ENCODE assay signal across 15 cellular contexts in the genomic region with DNA sequence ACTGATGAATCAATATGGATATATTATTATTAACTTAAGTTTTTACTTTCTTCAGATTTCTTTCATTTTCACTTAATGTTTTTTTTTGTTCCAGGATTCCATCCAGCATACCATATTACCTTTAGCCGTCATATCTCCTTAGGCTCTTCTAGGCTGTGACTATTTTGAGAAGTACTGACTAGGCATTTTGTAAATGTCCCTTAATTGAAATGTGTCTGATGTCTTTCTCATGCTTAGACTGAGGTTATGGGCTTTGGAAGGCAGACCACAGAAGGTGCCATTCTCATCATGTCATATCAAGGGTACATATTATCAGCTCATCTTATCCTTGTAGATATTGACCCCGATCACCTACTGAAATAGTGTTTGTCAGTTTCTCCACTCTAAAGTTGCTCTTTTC.
DNase-seq lines count a peak whose midpoint lies in the region; ATAC-seq and TF ChIP-seq lines count a peak whose summit lies in the region.
"Had no signal": no experiment of that assay in that cellular context is flagged by ENCODE, and none has a peak within 500 bp of the region (broad histone marks: within the 10 kb centered on the region; RNA-seq: fewer than 3 reads in every experiment).

No MANE protein-coding gene starts in this region.

- intact Hi-C loops in Right ventricle myocardium superior (cut with DNase I) (no loop called here), mammary epithelial cell (cut with micrococcal nuclease) (no loop called here), transverse colon (cut with DNase I; ENCODE audit: low total_unique reads) (no loop called here), Caco-2 (cut with micrococcal nuclease; ENCODE audit: unreplicated experiment) (no loop called here)

- POLR2A ChIA-PET in Caco-2 (lab: Charles Lee), result no interaction called here

- H3K4me3 ChIP-seq in right atrium auricular region, result no peak overlapping the region
- H3K4me3 ChIP-seq in mammary epithelial cell (replicated peaks in 1 of 3; ENCODE audit: insufficient read depth in 1 of 3, low read depth in 2 of 3, low read length in 3 of 3), result no peak overlapping the region
- H3K4me3 ChIP-seq in transverse colon, result no peak overlapping the region
- H3K4me3 ChIP-seq in Caco-2 (ENCODE audit: low read depth, low read length), result no peak overlapping the region
- H3K4me3 ChIP-seq: GM12878 had no signal

- H3K4me1 Mint-ChIP-seq in natural killer cell treated with Interleukin-12 subunit alpha and Interleukin-12 subunit beta and Interleukin-15 and Interleukin-18, amount 100 ng/mL, for 72 hours (ENCODE audit: low read depth in 2 of 2), result peaks cover 33 to 52% of the 10 kb centered on the region in 2 donors
- H3K4me1 Mint-ChIP-seq in Caco-2 (ENCODE audit: low read depth, unreplicated experiment), result peaks cover 7% of the 10 kb centered on the region

- TF ChIP-seq POLR2A in transverse colon (IDR thresholded peaks at IDR 0.05), result no peak

- H4K20me1 ChIP-seq in mammary epithelial cell (ENCODE audit: insufficient read depth, low read length), result no peaks in the 10 kb centered on the region

- in situ Hi-C loops in mammary epithelial cell (cut with MboI; ENCODE audit: low sequenced_read_pairs in 2 of 2) (loop anchor here in 1 of 2 donors (25.0 kb wide), 1 partner anchor 100 kb away; the partner anchor contains the start of gene FOXO3), transverse colon (cut with MboI; ENCODE audit: low pct_ligation_motif_present in 1 of 4, low pct_unique_long_range_greater_than_20kb in 1 of 4, low sequenced_read_pairs in 3 of 4) (loop anchor here in 1 of 4 donors (25.0 kb wide), 1 partner anchor 100 kb away; the partner anchor contains the start of gene FOXO3)

- H2AFZ ChIP-seq in mammary epithelial cell (ENCODE audit: low read depth, low read length), result no peak overlapping the region

- H3K27ac ChIP-seq in right atrium auricular region, result peak overlapping the region in 1 of 2 donors; percentile 35
- peak overlapping the region; percentile 34 for H3K27ac ChIP-seq in mammary epithelial cell (ENCODE audit: insufficient read depth, low read depth, low read length)
- H3K27ac ChIP-seq in transverse colon, result peak overlapping the region; percentile 8 to 48 (median 14)

- H3K9me3 Mint-ChIP-seq in natural killer cell treated with Interleukin-12 subunit alpha and Interleukin-12 subunit beta and Interleukin-15 and Interleukin-18, amount 100 ng/mL, for 72 hours, result no peaks in the 10 kb centered on the region
- no peaks in the 10 kb centered on the region for H3K9me3 Mint-ChIP-seq in Caco-2 (ENCODE audit: unreplicated experiment)

- WGBS in mammary epithelial cell (ENCODE audit: low coverage, missing lambda C conversion rate), result 96% methylated on average over 2 of the region's 2 CpGs
- WGBS in transverse colon (ENCODE audit: low coverage in 1 of 2), 2 donors, result 77 to 91% methylated on average over 2 of the region's 2 CpGs

- no peak for TF ChIP-seq CTCF in right atrium auricular region (IDR thresholded peaks at IDR 0.05)
- TF ChIP-seq CTCF in mammary epithelial cell (conservative IDR thresholded peaks at IDR 0.05 in 1 of 2, IDR thresholded peaks at IDR 0.05 in 1 of 2; ENCODE audit: extremely low read depth in 1 of 2, insufficient read depth in 1 of 2, low read depth in 1 of 2, low read length in 2 of 2), result no peak
- no peak for TF ChIP-seq CTCF in transverse colon (IDR thresholded peaks at IDR 0.05)
- TF ChIP-seq CTCF in Caco-2 (IDR thresholded peaks at IDR 0.05; ENCODE audit: insufficient read depth in 1 of 2, low read depth in 1 of 2, low read length in 1 of 2, severe bottlenecking in 1 of 2, unreplicated experiment in 1 of 2), result no peak

- H3K27me3 ChIP-seq in right atrium auricular region (no peaks in the 10 kb centered on the region), mammary epithelial cell (ENCODE audit: insufficient read depth, low read length) (no peaks in the 10 kb centered on the region), transverse colon (no peaks in the 10 kb centered on the region), Caco-2 (replicated peaks; ENCODE audit: control insufficient read depth, insufficient read depth, low read length) (no peaks in the 10 kb centered on the region)

- BruUV-seq in mammary epithelial cell (replicated peaks; lab: Mats Ljungman, UMichigan), result no TSS peak
- no TSS peak for BruUV-seq in Caco-2 (replicated peaks; lab: Mats Ljungman, UMichigan)

- CTCF ChIA-PET in mammary epithelial cell (lab: Charles Lee; ENCODE audit: low non-redundant PET) (no interaction called here), Caco-2 (lab: Charles Lee) (no interaction called here)

- no peak for TF ChIP-seq EP300 in transverse colon (IDR thresholded peaks at IDR 0.05; ENCODE audit: low read depth)

- H3K4me2 ChIP-seq in mammary epithelial cell (ENCODE audit: insufficient read depth, low read depth, low read length), result no peak overlapping the region

- ATAC-seq in Right ventricle myocardium superior (ENCODE audit: poor library complexity) (peak; percentile 59), HG02884 (IDR thresholded peaks at IDR 0.05; ENCODE audit: unreplicated experiment) (no peak)
- ATAC-seq in natural killer cell treated with Interleukin-12 subunit alpha and Interleukin-12 subunit beta and Interleukin-15 and Interleukin-18, amount 100 ng/mL, for 72 hours, result no peak
- ATAC-seq: HCT116 had no signal

- H3K4me1 ChIP-seq in right atrium auricular region (peaks cover 0 to 64% of the 10 kb centered on the region in 2 donors), mammary epithelial cell (ENCODE audit: insufficient read depth, low read length) (peaks cover 25% of the 10 kb centered on the region), transverse colon (peaks cover 18 to 45% (median 24%) of the 10 kb centered on the region in 4 donors), Caco-2 (0 out of 2 replicates have a peak, but pooled peaks cover 3% of the 10 kb centered on the region)

- H3K4me3 Mint-ChIP-seq in natural killer cell treated with Interleukin-12 subunit alpha and Interleukin-12 subunit beta and Interleukin-15 and Interleukin-18, amount 100 ng/mL, for 72 hours, result peak overlapping the region; percentile 12
- no peak overlapping the region for H3K4me3 Mint-ChIP-seq in Caco-2 (ENCODE audit: unreplicated experiment)
- H3K4me3 Mint-ChIP-seq: CD14-positive monocyte had no signal

- H3K9ac ChIP-seq in mammary epithelial cell (ENCODE audit: insufficient read depth, low read length), result no peak overlapping the region

- H3K9me3 ChIP-seq in right atrium auricular region (no peaks in the 10 kb centered on the region), mammary epithelial cell (replicated peaks; ENCODE audit: insufficient read depth, low read length) (no peaks in the 10 kb centered on the region), transverse colon (no peaks in the 10 kb centered on the region), Caco-2 (no peaks in the 10 kb centered on the region)

- peak overlapping the region in 1 of 2 donors; percentile 1 for H3K27ac Mint-ChIP-seq in natural killer cell treated with Interleukin-12 subunit alpha and Interleukin-12 subunit beta and Interleukin-15 and Interleukin-18, amount 100 ng/mL, for 72 hours
- no peak overlapping the region for H3K27ac Mint-ChIP-seq in Caco-2 (ENCODE audit: unreplicated experiment)
- H3K27ac Mint-ChIP-seq: CD14-positive monocyte had no signal

- DNase-seq in Right ventricle myocardium superior, result no peak
- no peak for DNase-seq in right atrium auricular region (ENCODE audit: low spot score)
- no peak for DNase-seq in mammary epithelial cell
- no peak for DNase-seq in natural killer cell treated with Interleukin-12 subunit alpha and Interleukin-12 subunit beta and Interleukin-15 and Interleukin-18, amount 100 ng/mL, for 72 hours (ENCODE audit: low spot score)
- no peak for DNase-seq in transverse colon
- DNase-seq in NCI-H526 treated with DMSO at 0.1 percent for 48 hours (lab: John Stamatoyannopoulos, UW), result no peak
- no peak for DNase-seq in Caco-2
- DNase-seq: DMS79, NCI-H1092 treated with DMSO at 0.1 percent for 48 hours, NCI-H1694 treated with DMSO at 0.1 percent for 48 hours, NCI-H345 had no signal

- H3K79me2 ChIP-seq in mammary epithelial cell (ENCODE audit: insufficient read depth, low read length), result peaks cover 72% of the 10 kb centered on the region

- H3K27me3 Mint-ChIP-seq in natural killer cell treated with Interleukin-12 subunit alpha and Interleukin-12 subunit beta and Interleukin-15 and Interleukin-18, amount 100 ng/mL, for 72 hours, result no peaks in the 10 kb centered on the region
- H3K27me3 Mint-ChIP-seq in Caco-2 (ENCODE audit: insufficient read depth, unreplicated experiment), result no peaks in the 10 kb centered on the region

- dilution Hi-C loops in mammary epithelial cell (cut with HindIII; ENCODE audit: low sequenced_read_pairs), result no loop called here

- peaks cover 15% of the 10 kb centered on the region for H3K36me3 ChIP-seq in right atrium auricular region
- peaks cover 3% of the 10 kb centered on the region for H3K36me3 ChIP-seq in mammary epithelial cell (ENCODE audit: insufficient read depth, low read length)
- peaks cover 0 to 14% (median 4%) of the 10 kb centered on the region in 4 donors for H3K36me3 ChIP-seq in transverse colon
- H3K36me3 ChIP-seq in Caco-2 (ENCODE audit: control insufficient read depth, insufficient read depth, low read length), result no peaks in the 10 kb centered on the region

- peaks cover 5% of the 10 kb centered on the region for H3K36me3 Mint-ChIP-seq in natural killer cell treated with Interleukin-12 subunit alpha and Interleukin-12 subunit beta and Interleukin-15 and Interleukin-18, amount 100 ng/mL, for 72 hours
- peaks cover 27% of the 10 kb centered on the region for H3K36me3 Mint-ChIP-seq in Caco-2 (ENCODE audit: insufficient read depth, unreplicated experiment)
